In genomic region chr3:99920530-99921376, GRCh38 we compare ENCODE assay signal across 8 cellular contexts.
DNase-seq lines count a peak whose midpoint lies in the region; ATAC-seq, FAIRE-seq and TF ChIP-seq lines count a peak whose summit lies in the region.

No MANE protein-coding gene starts in this region.

- BruUV-seq in K562 (replicated peaks; lab: Mats Ljungman, UMichigan): no TSS peak

- in situ Hi-C loops in K562 (cut with MboI): no loop called here

- H3K9me1 ChIP-seq in K562 (ENCODE audit: control insufficient read depth, insufficient read depth, low read length): no peaks in the 10 kb centered on the region

- intact Hi-C loops in CD14-positive monocyte (cut with micrococcal nuclease): no loop called here
- intact Hi-C loops in K562 (cut with micrococcal nuclease): loop anchor here (5.0 kb wide), 1 partner anchor 78 kb away; no protein-coding TSS in a partner anchor
- intact Hi-C loops in left lung (cut with DNase I): no loop called here
- intact Hi-C loops in upper lobe of right lung (cut with DNase I): no loop called here

- TF ChIP-seq POLR2A in K562 (conservative IDR thresholded peaks at IDR 0.05): no peak

- H2AFZ ChIP-seq in KMS-11 (ENCODE audit: low read depth) (no peak overlapping the region), K562 (ENCODE audit: low read depth, low read length) (peak overlapping the region; percentile 72)

- ATAC-seq in K562: peak; percentile 86
- ATAC-seq in left lung: peak; percentile 79
- ATAC-seq in upper lobe of right lung: peak; percentile 90

- peak; percentile 75 for FAIRE-seq in K562 (lab: Jason Lieb, UNC)

- H3K4me1 Mint-ChIP-seq in CD14-positive monocyte: peaks cover 11% of the 10 kb centered on the region

- no peaks in the 10 kb centered on the region for H3K36me3 ChIP-seq in KMS-11 (ENCODE audit: insufficient read depth)
- H3K36me3 ChIP-seq in K562 (ENCODE audit: control insufficient read depth, insufficient read depth, low read length): no peaks in the 10 kb centered on the region; the same call in 2 of the 3 replicates
- no peaks in the 10 kb centered on the region for H3K36me3 ChIP-seq in left lung
- no peaks in the 10 kb centered on the region for H3K36me3 ChIP-seq in upper lobe of right lung

- H3K27me3 ChIP-seq in KMS-11 (ENCODE audit: insufficient read depth, low read depth) (no peaks in the 10 kb centered on the region), K562 (ENCODE audit: control insufficient read depth in 2 of 2, insufficient read depth in 2 of 2, low read length in 2 of 2) (no peaks in the 10 kb centered on the region), left lung (no peaks in the 10 kb centered on the region), upper lobe of right lung (no peaks in the 10 kb centered on the region)

- TF ChIP-seq CTCF in CD14-positive monocyte (IDR thresholded peaks at IDR 0.05) (no peak), KMS-11 (conservative IDR thresholded peaks at IDR 0.05; ENCODE audit: low read depth, low read length) (no peak), K562 (IDR thresholded peaks at IDR 0.05 in 2 of 3, conservative IDR thresholded peaks at IDR 0.05 in 1 of 3; ENCODE audit: insufficient read depth in 2 of 3, low read depth in 1 of 3, low read length in 3 of 3) (no peak; a peak in 1 of 6 replicates), left lung (IDR thresholded peaks at IDR 0.05) (no peak), upper lobe of right lung (IDR thresholded peaks at IDR 0.05) (no peak)

- no peak overlapping the region; the same call in 1 of the 2 replicates for H3K27ac ChIP-seq in KMS-11
- H3K27ac ChIP-seq in K562 (ENCODE audit: extremely low read depth, low read depth, low read length): peak overlapping the region; percentile 90
- H3K27ac ChIP-seq in left lung: peak overlapping the region; percentile 19 to 76
- peak overlapping the region; percentile 56 for H3K27ac ChIP-seq in upper lobe of right lung

- no peaks in the 10 kb centered on the region for H3K27me3 Mint-ChIP-seq in CD14-positive monocyte (ENCODE audit: low read depth in 3 of 3)

- H3K4me2 ChIP-seq in KMS-11 (peak overlapping the region; percentile 48; the same call in 1 of the 2 replicates), K562 (ENCODE audit: insufficient read depth, low read length) (peak overlapping the region; percentile 70)

- H3K9me3 ChIP-seq in K562 (replicated peaks; ENCODE audit: control insufficient read depth, insufficient read depth, low read depth, low read length) (no peaks in the 10 kb centered on the region), left lung (no peaks in the 10 kb centered on the region), upper lobe of right lung (no peaks in the 10 kb centered on the region)

- H3K9me3 Mint-ChIP-seq in CD14-positive monocyte: peaks cover 0 to 3% (median 0%) of the 10 kb centered on the region in 7 donors

- H3K4me1 ChIP-seq in KMS-11 (ENCODE audit: low read depth, poor library complexity, severe bottlenecking) (peaks cover 66% of the 10 kb centered on the region), K562 (replicated peaks in 1 of 2; ENCODE audit: control insufficient read depth in 2 of 2, insufficient read depth in 2 of 2, low read length in 2 of 2) (peaks cover 0 to 19% of the 10 kb centered on the region in 2 experiments; a peak in 4 of 5 replicates), left lung (peaks cover 6 to 14% of the 10 kb centered on the region in 2 donors), upper lobe of right lung (peaks cover 27% of the 10 kb centered on the region)

- 22% methylated on average over 7 of the region's 9 CpGs for WGBS in K562 (ENCODE audit: insufficient coverage, low coverage, missing lambda C conversion rate)

- H4K20me1 ChIP-seq in KMS-11 (ENCODE audit: insufficient read depth) (no peaks in the 10 kb centered on the region), K562 (replicated peaks; ENCODE audit: control insufficient read depth, insufficient read depth, low read length) (no peaks in the 10 kb centered on the region)

- no peak for TF ChIP-seq RAD21 in K562 (CRISPR knock-in tag; conservative IDR thresholded peaks at IDR 0.05 in 1 of 2, IDR thresholded peaks at IDR 0.05 in 1 of 2)

- POLR2A ChIA-PET in K562 (lab: Yijun Ruan, JAX): interaction anchor here (0.5 to 1.4 kb wide), 6 partner anchors 11 to 101 kb away, joined by 3 to 6 read pairs (median 4); no protein-coding TSS in a partner anchor

- H3K9ac ChIP-seq in KMS-11 (no peak overlapping the region), K562 (ENCODE audit: insufficient read depth in 1 of 2, low read depth in 2 of 2, low read length in 2 of 2) (peak overlapping the region in 1 of 2 experiments; percentile 62; a peak in 3 of 4 replicates)

- H3K27ac Mint-ChIP-seq in CD14-positive monocyte: peak overlapping the region in 4 of 7 donors; percentile 15 to 75 (median 31)

- H3K79me2 ChIP-seq in KMS-11 (ENCODE audit: insufficient read depth, low read depth) (peaks cover 4% of the 10 kb centered on the region; the same call in 1 of the 2 replicates), K562 (ENCODE audit: control insufficient read depth, insufficient read depth, low read length) (peaks cover 18% of the 10 kb centered on the region)

- DNase-seq in CD14-positive monocyte (ENCODE audit: low spot score): no peak
- DNase-seq in K562 (ENCODE audit: extremely low read depth in 1 of 4, low spot score in 3 of 4): peak in 3 of 4 experiments; percentile 15 to 64 (median 34)
- peak in 1 of 2 donors; percentile 58 for DNase-seq in left lung
- DNase-seq in upper lobe of right lung: peak; percentile 65
- DNase-seq in HuH-7 (ENCODE audit: low spot score): no peak
- no peak for DNase-seq in activated CD4-positive, CD25-positive, alpha-beta regulatory T cell treated with anti-CD3 and anti-CD28 coated beads, Interleukin-2, amount 50 U/mL, for 72 hours
- DNase-seq in effector CD4-positive, alpha-beta T cell: no peak

- H3K36me3 Mint-ChIP-seq in CD14-positive monocyte: peaks cover 0 to 4% of the 10 kb centered on the region in 2 donors

- H3K4me3 Mint-ChIP-seq in CD14-positive monocyte: peak overlapping the region in 1 of 2 donors; percentile 37

- CTCF ChIA-PET in K562 (lab: Yijun Ruan, JAX; ENCODE audit: low intra/inter-chr PET ratio): no interaction called here

- H3K4me3 ChIP-seq in KMS-11 (IDR thresholded peaks at IDR 0.05; ENCODE audit: insufficient read depth, low read depth, low read length) (no peak overlapping the region), K562 (no peak overlapping the region), left lung (no peak overlapping the region), upper lobe of right lung (no peak overlapping the region)

- TF ChIP-seq EP300 in K562 (IDR thresholded peaks at IDR 0.05; ENCODE audit: low read length): no peak

TF ChIP-seq in K562, 482 proteins besides CTCF, POLR2A, EP300 and RAD21 (continues in another document):
- TF ChIP-seq DMBX1 (CRISPR knock-in tag; IDR thresholded peaks at IDR 0.05; ENCODE audit: borderline replicate concordance) (peak; percentile 32; the same call in 1 of the 2 replicates), RCOR1 (IDR thresholded peaks at IDR 0.05; ENCODE audit: borderline replicate concordance in 1 of 2, low read depth in 2 of 2, low read length in 2 of 2) (0 out of 4 replicates have a peak, but pooled peaks of 1 of the 2 experiments have one; percentile 24), HMBOX1 (IDR thresholded peaks at IDR 0.05) (peak; percentile 96), ELF1 (tag; IDR thresholded peaks at IDR 0.05) (peak; percentile 47; the same call in 1 of the 2 replicates), BCL6 (CRISPR knock-in tag; IDR thresholded peaks at IDR 0.05) (no peak), POLR2H (tag; IDR thresholded peaks at IDR 0.05; ENCODE audit: low read depth) (peak; percentile 67), CREM (IDR thresholded peaks at IDR 0.05; ENCODE audit: low read depth) (no peak; the same call in 1 of the 2 replicates), MCM7 (IDR thresholded peaks at IDR 0.05) (no peak), SRSF1 (IDR thresholded peaks at IDR 0.05; ENCODE audit: low read depth, low read length) (no peak), FOXJ3 (CRISPR knock-in tag; IDR thresholded peaks at IDR 0.05) (no peak), VEZF1 (CRISPR knock-in tag; IDR thresholded peaks at IDR 0.05) (0 out of 2 replicates have a peak, but pooled peaks have one; percentile 14), CBFA2T3 (IDR thresholded peaks at IDR 0.05) (peak; percentile 7; the same call in 1 of the 2 replicates), HINFP (tag; conservative IDR thresholded peaks at IDR 0.05; ENCODE audit: low read depth) (no peak), ZNF644 (tag; IDR thresholded peaks at IDR 0.05; ENCODE audit: low read depth) (peak; percentile 22; the same call in 1 of the 2 replicates), LEF1 (IDR thresholded peaks at IDR 0.05) (0 out of 2 replicates have a peak, but pooled peaks have one; percentile 26)

Comparison
In these comparisons a context has a peak if more than half of its experiments do, and no peak if none do; other contexts are left out.
1. DNase-seq: peak in K562 (3 of 4) and upper lobe of right lung (single experiment); none in CD14-positive monocyte (single experiment), HuH-7 (single experiment), activated CD4-positive, CD25-positive, alpha-beta regulatory T cell treated with anti-CD3 and anti-CD28 coated beads, Interleukin-2, amount 50 U/mL, for 72 hours (single experiment) and effector CD4-positive, alpha-beta T cell (single experiment).
2. Peak in every context shown above with its lines, with median percentiles within 50 percentile points of each other: ATAC-seq.